Comparison of ENCODE assay signal across 13 cellular contexts in the genomic region with DNA sequence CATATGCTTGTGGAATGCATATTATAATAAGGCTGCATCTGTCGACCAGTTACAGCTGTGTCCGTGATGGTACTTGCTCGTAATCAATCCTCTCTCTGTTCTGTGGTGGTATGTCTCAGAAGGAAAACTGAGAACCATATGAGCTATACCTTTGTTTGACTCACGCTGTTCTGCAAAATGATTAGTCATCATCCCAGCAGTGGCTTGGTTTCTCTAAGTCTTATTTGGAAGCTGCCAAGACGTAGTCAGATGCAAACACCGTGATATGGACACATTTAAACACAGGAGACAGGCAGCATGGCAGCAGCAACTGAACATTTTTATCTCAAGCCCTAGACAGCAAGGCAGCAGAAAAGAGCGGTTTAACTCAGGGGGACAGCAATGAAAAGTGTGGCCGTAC.
DNase-seq lines count a peak whose midpoint lies in the region; ATAC-seq, FAIRE-seq and TF ChIP-seq lines count a peak whose summit lies in the region.
"Had no signal": no experiment of that assay in that cellular context is flagged by ENCODE, and none has a peak within 500 bp of the region (broad histone marks: within the 10 kb centered on the region; RNA-seq: fewer than 3 reads in every experiment).

No MANE protein-coding gene starts in this region.

- peak overlapping the region; percentile 25 for H3K27ac Mint-ChIP-seq in neural crest cell (ENCODE audit: unreplicated experiment)
- H3K27ac Mint-ChIP-seq: stimulated activated naive CD8-positive, alpha-beta T cell treated with anti-CD3 and anti-CD28 coated beads, Interleukin-15, Interleukin-2, amounts not matched to agents 100 ng/mL and 50 ng/mL, for 24 hours had no signal

- peaks cover 13% of the 10 kb centered on the region for H3K4me1 Mint-ChIP-seq in neural crest cell

- peaks cover 2% of the 10 kb centered on the region for H3K27me3 Mint-ChIP-seq in neural crest cell (ENCODE audit: low read depth)
- H3K27me3 Mint-ChIP-seq: stimulated activated naive CD8-positive, alpha-beta T cell treated with anti-CD3 and anti-CD28 coated beads, Interleukin-15, Interleukin-2, amounts not matched to agents 100 ng/mL and 50 ng/mL, for 24 hours had no signal

- H3K27me3 ChIP-seq in OCI-LY1 (ENCODE audit: insufficient read depth, low read length) (no peaks in the 10 kb centered on the region), bronchial epithelial cell (ENCODE audit: control insufficient read depth, insufficient read depth, low read length) (no peaks in the 10 kb centered on the region)
- H3K27me3 ChIP-seq: sigmoid colon had no signal

- no peaks in the 10 kb centered on the region for H3K9me3 ChIP-seq in OCI-LY1 (ENCODE audit: low read length)
- H3K9me3 ChIP-seq: sigmoid colon had no signal

- H3K9me2 ChIP-seq in OCI-LY1 (ENCODE audit: low read depth, low read length): no peaks in the 10 kb centered on the region

- H4K20me1 ChIP-seq in OCI-LY1 (ENCODE audit: insufficient read depth, low read length): no peaks in the 10 kb centered on the region

- no peak overlapping the region for H3K27ac ChIP-seq in OCI-LY1 (ENCODE audit: low read depth, low read length, poor library complexity, severe bottlenecking)
- H3K27ac ChIP-seq: sigmoid colon had no signal

- H3K4me2 ChIP-seq in OCI-LY1 (ENCODE audit: low read length): peak overlapping the region; percentile 29; the same call in 1 of the 2 replicates

- DNase-seq in bronchial epithelial cell (ENCODE audit: low read depth) (peak; percentile 84), neural crest cell (ENCODE audit: low read depth, low spot score) (no peak), NCI-H510A treated with DMSO at 0.1 percent for 48 hours (lab: John Stamatoyannopoulos, UW) (no peak), mesenteric fat pad (ENCODE audit: low spot score) (no peak), activated gamma-delta T cell (lab: John Stamatoyannopoulos, UW) (no peak), DMS153 treated with DMSO at 0.1 percent for 48 hours (lab: John Stamatoyannopoulos, UW; ENCODE audit: unreplicated experiment) (no peak)
- DNase-seq: NCI-H1092, NCI-H2171 treated with DMSO at 0.1 percent for 48 hours, sigmoid colon had no signal

- H3K9me3 Mint-ChIP-seq in neural crest cell: no peaks in the 10 kb centered on the region

- H2AFZ ChIP-seq in OCI-LY1 (ENCODE audit: low read length): no peak overlapping the region

- ATAC-seq in GM18868 (IDR thresholded peaks at IDR 0.05; ENCODE audit: unreplicated experiment): peak; percentile 32
- ATAC-seq: activated CD4-positive, CD25-positive, alpha-beta regulatory T cell treated with anti-CD3 and anti-CD28 coated beads, Interleukin-2, amount 50 U/mL, for 24 hours had no signal

- H3K4me3 ChIP-seq in OCI-LY1 (ENCODE audit: low read depth, low read length, poor library complexity, severe bottlenecking) (no peak overlapping the region), bronchial epithelial cell (ENCODE audit: low read depth, low read length) (no peak overlapping the region)
- H3K4me3 ChIP-seq: sigmoid colon had no signal

- peak; percentile 82 for FAIRE-seq in bronchial epithelial cell (lab: Jason Lieb, UNC)

- no peaks in the 10 kb centered on the region for H3K79me2 ChIP-seq in OCI-LY1 (ENCODE audit: insufficient read depth, low read length)

- peaks cover 8% of the 10 kb centered on the region for H3K4me1 ChIP-seq in OCI-LY1 (ENCODE audit: insufficient read depth, low read length, severe bottlenecking)
- H3K4me1 ChIP-seq: sigmoid colon had no signal

- no peak overlapping the region for H3K4me3 Mint-ChIP-seq in neural crest cell
- H3K4me3 Mint-ChIP-seq: stimulated activated naive CD8-positive, alpha-beta T cell treated with anti-CD3 and anti-CD28 coated beads, Interleukin-15, Interleukin-2, amounts not matched to agents 100 ng/mL and 50 ng/mL, for 24 hours had no signal

- H3K36me3 Mint-ChIP-seq in neural crest cell (ENCODE audit: low read depth): no peaks in the 10 kb centered on the region

- H3K36me3 ChIP-seq in OCI-LY1 (ENCODE audit: insufficient read depth, low read length) (no peaks in the 10 kb centered on the region), bronchial epithelial cell (ENCODE audit: control insufficient read depth, insufficient read depth, low read length) (no peaks in the 10 kb centered on the region)
- H3K36me3 ChIP-seq: sigmoid colon had no signal

- TF ChIP-seq CTCF in OCI-LY1 (IDR thresholded peaks at IDR 0.05; ENCODE audit: low read length) (no peak), bronchial epithelial cell (IDR thresholded peaks at IDR 0.05; ENCODE audit: insufficient read depth, low read length, severe bottlenecking) (no peak), neural crest cell (conservative IDR thresholded peaks at IDR 0.05) (no peak)

- no peaks in the 10 kb centered on the region for H3F3A ChIP-seq in OCI-LY1 (ENCODE audit: insufficient read depth, low read length)

- H3K9ac ChIP-seq in OCI-LY1 (ENCODE audit: low read length): no peak overlapping the region
